11 cellular contexts compared by ENCODE assay signal in genomic region chr21:45224189-45224938, GRCh38.
A peak's percentile ranks its signal among the peaks of the same experiment; 100 is the strongest.
DNase-seq lines count a peak whose midpoint lies in the region; ATAC-seq and TF ChIP-seq lines count a peak whose summit lies in the region.
"Had no signal": no experiment of that assay in that cellular context is flagged by ENCODE, and none has a peak within 500 bp of the region (broad histone marks: within the 10 kb centered on the region; RNA-seq: fewer than 3 reads in every experiment).

No MANE protein-coding gene starts in this region.

- peak overlapping the region in 8 of 10 donors; percentile 14 to 88 (median 68) for H3K27ac Mint-ChIP-seq in naive thymus-derived CD8-positive, alpha-beta T cell

- POLR2A ChIA-PET in GM10248 (lab: Yijun Ruan, JAX), result no interaction called here
- POLR2A ChIA-PET in naive thymus-derived CD8-positive, alpha-beta T cell (lab: Charles Lee), result no interaction called here

- H3K4me1 Mint-ChIP-seq in naive thymus-derived CD8-positive, alpha-beta T cell, result peaks cover 11 to 47% (median 26%) of the 10 kb centered on the region in 4 donors

- ATAC-seq in naive thymus-derived CD8-positive, alpha-beta T cell, result peak in 1 of 2 donors; percentile 55
- ATAC-seq in HG02678 (IDR thresholded peaks at IDR 0.05; ENCODE audit: unreplicated experiment), result no peak

- H3K4me3 Mint-ChIP-seq in naive thymus-derived CD8-positive, alpha-beta T cell, result peak overlapping the region in 4 of 10 donors; percentile 2 to 64 (median 52)

- DNase-seq in GM10248 (ENCODE audit: extremely low spot score), result peak; percentile 47
- peak; percentile 11 to 67 (median 55) for DNase-seq in T-helper 1 cell
- DNase-seq in activated effector memory CD4-positive, alpha-beta T cell treated with Interleukin-2 at 50 U/mL for 16 hours, result peak; percentile 70
- DNase-seq in naive thymus-derived CD8-positive, alpha-beta T cell, result peak in 5 of 10 donors; percentile 10 to 41 (median 14)
- no peak for DNase-seq in DMS 273 treated with DMSO at 0.1 percent for 48 hours (lab: John Stamatoyannopoulos, UW)
- no peak for DNase-seq in SHP77 treated with DMSO at 0.1 percent for 48 hours (lab: John Stamatoyannopoulos, UW)
- DNase-seq: NCI-H2081, SK-N-SH, trophoblast cell had no signal

- H3K36me3 Mint-ChIP-seq in naive thymus-derived CD8-positive, alpha-beta T cell, result peaks cover 0 to 35% (median 14%) of the 10 kb centered on the region in 3 donors

- H3K27me3 Mint-ChIP-seq in naive thymus-derived CD8-positive, alpha-beta T cell, result no peaks in the 10 kb centered on the region

- CTCF ChIA-PET in GM10248 (lab: Yijun Ruan, JAX), result interaction anchor here (1.5 kb wide), 3 partner anchors 11 to 85 kb away, joined by 3 to 4 read pairs (median 4); no protein-coding TSS in a partner anchor

- TF ChIP-seq CTCF in GM10248 (IDR thresholded peaks at IDR 0.05; ENCODE audit: control extremely low read depth, extremely low read depth, low read depth, missing control alignments), result no peak

- H3K9me3 Mint-ChIP-seq in naive thymus-derived CD8-positive, alpha-beta T cell, result no peaks in the 10 kb centered on the region
- H3K9me3 Mint-ChIP-seq: immature natural killer cell had no signal

Comparison
In these comparisons a context has a peak if more than half of its experiments do, and no peak if none do; other contexts are left out.
1. DNase-seq: peak in GM10248 (single experiment), T-helper 1 cell (5 of 5) and activated effector memory CD4-positive, alpha-beta T cell treated with Interleukin-2 at 50 U/mL for 16 hours (single experiment); none in DMS 273 treated with DMSO at 0.1 percent for 48 hours (single experiment) and SHP77 treated with DMSO at 0.1 percent for 48 hours (single experiment).